15 cellular contexts compared by ENCODE assay signal in the genomic region with DNA sequence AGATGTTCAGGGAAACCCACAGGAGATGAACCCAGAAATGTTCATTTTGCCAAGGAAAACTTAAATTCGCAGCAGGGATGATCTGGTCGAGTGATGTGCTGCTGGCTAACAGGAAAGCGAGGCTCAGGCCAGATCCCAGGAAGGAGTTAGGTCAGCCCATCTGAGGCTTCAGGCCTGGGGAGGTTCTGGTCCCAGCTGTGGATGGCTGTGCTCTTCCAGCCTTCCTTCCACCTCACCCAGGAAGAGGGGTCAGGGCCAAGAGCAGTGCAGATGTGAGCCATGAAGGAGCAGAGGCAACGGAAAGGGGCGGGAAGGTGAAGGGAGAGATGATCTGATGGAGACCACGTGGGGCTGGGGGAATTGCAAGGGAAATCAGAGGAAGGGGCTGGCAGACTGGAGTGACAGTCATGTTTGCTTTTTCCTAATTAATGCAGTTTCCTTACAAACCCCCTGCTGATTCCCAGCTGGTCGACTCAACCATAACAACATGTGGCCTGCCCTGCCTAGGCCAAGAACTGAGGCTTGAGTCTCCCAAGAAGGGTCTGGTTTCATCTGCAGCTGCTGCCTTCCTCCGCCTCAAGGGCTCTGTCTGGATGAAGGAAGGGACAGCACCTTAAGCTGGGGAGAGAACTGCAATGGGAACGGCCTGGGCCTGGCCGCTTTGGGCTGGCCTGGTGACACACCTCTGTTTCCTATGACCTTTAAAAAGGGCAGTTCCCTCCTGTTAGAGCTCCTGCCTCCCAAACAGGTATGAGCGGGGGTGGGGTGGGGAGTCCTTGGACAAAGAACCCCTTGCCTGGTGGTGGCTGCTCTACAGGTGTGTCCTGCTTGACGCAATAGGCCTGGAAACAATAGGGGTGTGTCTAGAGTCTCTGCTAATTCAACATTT. TPM values are rescaled to one million over a fixed set of nuclear protein-coding genes. Genes with fewer than 3 reads are reported as not detected.
A peak's percentile ranks its signal among the peaks of the same experiment; 100 is the strongest.
DNase-seq lines count a peak whose midpoint lies in the region; ATAC-seq, FAIRE-seq and TF ChIP-seq lines count a peak whose summit lies in the region.
"Had no signal": no experiment of that assay in that cellular context is flagged by ENCODE, and none has a peak within 500 bp of the region (broad histone marks: within the 10 kb centered on the region; RNA-seq: fewer than 3 reads in every experiment).

No MANE protein-coding gene starts in this region.

- H4K20me1 ChIP-seq in HepG2 (ENCODE audit: insufficient read depth, low read length), result no peaks in the 10 kb centered on the region

- in situ Hi-C loops in HepG2 (cut with HindIII; ENCODE audit: extremely low pct_ligation_motif_present, low pct_unique_long_range_greater_than_20kb), result no loop called here

- no peak for TF ChIP-seq RAD21 in HepG2 (CRISPR knock-in tag; IDR thresholded peaks at IDR 0.05)

- DNase-seq in NCI-H2196 (lab: John Stamatoyannopoulos, UW; ENCODE audit: unreplicated experiment) (peak; percentile 19), NCI-H2196 treated with DMSO at 0.1 percent for 48 hours (lab: John Stamatoyannopoulos, UW; ENCODE audit: unreplicated experiment) (no peak), SJCRH30 (peak; percentile 84 to 91), HepG2 (ENCODE audit: low spot score) (no peak), type B pancreatic cell (ENCODE audit: extremely low spot score, unreplicated experiment) (no peak)
- DNase-seq in activated CD4-positive, alpha-beta T cell treated with anti-CD3 and anti-CD28 coated beads for 4 hours, result no peak
- DNase-seq: ACHN; activated naive CD8-positive, alpha-beta T cell treated with anti-CD3 and anti-CD28 coated beads, Interleukin-2, amount 10 ng/mL, durations not matched to agents 7 days and 5 days; effector CD8-positive, alpha-beta T cell; NCI-H1436 had no signal

- CTCF ChIA-PET in HepG2 (lab: Yijun Ruan, JAX; ENCODE audit: low intra/inter-chr PET ratio, low total read pairs), result no interaction called here

- H3K27me3 Mint-ChIP-seq in type B pancreatic cell, result no peaks in the 10 kb centered on the region

- intact Hi-C loops in HepG2 (cut with micrococcal nuclease; ENCODE audit: unreplicated experiment), result no loop called here

- H3K4me3 Mint-ChIP-seq in type B pancreatic cell, result peak overlapping the region; percentile 20
- H3K4me3 Mint-ChIP-seq: activated naive CD8-positive, alpha-beta T cell treated with anti-CD3 and anti-CD28 coated beads, Interleukin-2, amount 10 ng/mL, durations not matched to agents 7 days and 5 days had no signal

- H3K27ac ChIP-seq in SJCRH30 (peak overlapping the region; percentile 60), HepG2 (ENCODE audit: extremely low read length, insufficient read depth, low read length) (no peak overlapping the region)
- H3K27ac ChIP-seq: SK-N-MC had no signal

- TF ChIP-seq CTCF in HepG2 (CRISPR knock-in tag; IDR thresholded peaks at IDR 0.05) (no peak), type B pancreatic cell (conservative IDR thresholded peaks at IDR 0.05) (no peak)

- H3K27me3 ChIP-seq in SJCRH30 (no peaks in the 10 kb centered on the region), HepG2 (ENCODE audit: control insufficient read depth in 1 of 2, insufficient read depth in 2 of 2, low read length in 2 of 2) (peaks cover 3 to 15% of the 10 kb centered on the region in 2 experiments; a peak in 2 of 5 replicates)

- TF ChIP-seq EP300 in HepG2 (IDR thresholded peaks at IDR 0.05; ENCODE audit: low read depth in 2 of 2, low read length in 2 of 2) (0 out of 4 replicates have a peak, but pooled peaks of 1 of the 2 experiments have one; percentile 23), HepG2 (CRISPR knock-in tag; IDR thresholded peaks at IDR 0.05; ENCODE audit: borderline replicate concordance) (no peak)

- no peaks in the 10 kb centered on the region for H3K9me3 ChIP-seq in SJCRH30 (replicated peaks)
- no peaks in the 10 kb centered on the region for H3K9me3 ChIP-seq in HepG2 (ENCODE audit: low read length)

- ATAC-seq in HepG2, result peak; percentile 28
- no peak for ATAC-seq in HG03025 (IDR thresholded peaks at IDR 0.05; ENCODE audit: low FRiP score, unreplicated experiment)
- ATAC-seq in GM19395 (IDR thresholded peaks at IDR 0.05; ENCODE audit: unreplicated experiment), result no peak

- POLR2A ChIA-PET in HepG2 (lab: Yijun Ruan, JAX), result interaction anchor here (1.2 kb wide), 1 partner anchor 23 kb away, joined by 3 read pairs; no protein-coding TSS in a partner anchor

- no peak for FAIRE-seq in HepG2 (lab: Jason Lieb, UNC)
- FAIRE-seq: G401.6, H54 had no signal

- peaks cover 49% of the 10 kb centered on the region for H3K4me1 ChIP-seq in SJCRH30
- peaks cover 40% of the 10 kb centered on the region for H3K4me1 ChIP-seq in HepG2 (ENCODE audit: insufficient read depth, low read length)

- no TSS peak for BruUV-seq in HepG2 (replicated peaks; lab: Mats Ljungman, UMichigan)

- no peak for TF ChIP-seq POLR2A in HepG2 (IDR thresholded peaks at IDR 0.05; ENCODE audit: insufficient read depth in 1 of 2, low read depth in 2 of 2, low read length in 2 of 2)

- peak overlapping the region; percentile 64 for H3K4me2 ChIP-seq in HepG2 (ENCODE audit: low read depth, low read length)

- peak overlapping the region; percentile 55 for H2AFZ ChIP-seq in HepG2 (ENCODE audit: low read length)

- no peaks in the 10 kb centered on the region for H3K9me3 Mint-ChIP-seq in type B pancreatic cell
- H3K9me3 Mint-ChIP-seq: activated naive CD8-positive, alpha-beta T cell treated with anti-CD3 and anti-CD28 coated beads, Interleukin-2, amount 10 ng/mL, durations not matched to agents 7 days and 5 days had no signal

- H3K36me3 Mint-ChIP-seq in type B pancreatic cell, result no peaks in the 10 kb centered on the region
- H3K36me3 Mint-ChIP-seq: activated naive CD8-positive, alpha-beta T cell treated with anti-CD3 and anti-CD28 coated beads, Interleukin-2, amount 10 ng/mL, durations not matched to agents 7 days and 5 days had no signal

- H3K4me1 Mint-ChIP-seq in type B pancreatic cell (ENCODE audit: unreplicated experiment), result peaks cover 42% of the 10 kb centered on the region
- H3K4me1 Mint-ChIP-seq: activated naive CD8-positive, alpha-beta T cell treated with anti-CD3 and anti-CD28 coated beads, Interleukin-2, amount 10 ng/mL, durations not matched to agents 7 days and 5 days had no signal

- H3K36me3 ChIP-seq in SJCRH30, result no peaks in the 10 kb centered on the region
- H3K36me3 ChIP-seq in HepG2 (replicated peaks in 1 of 2; ENCODE audit: control insufficient read depth in 1 of 2, insufficient read depth in 2 of 2, low read length in 2 of 2), result no peaks in the 10 kb centered on the region

- 23% methylated on average over 12 of the region's 12 CpGs for WGBS in HepG2 (ENCODE audit: low lambda C conversion rate)

- no peaks in the 10 kb centered on the region for H3K79me2 ChIP-seq in HepG2 (ENCODE audit: insufficient read depth, low read length)

- no peak overlapping the region for H3K4me3 ChIP-seq in SJCRH30
- H3K4me3 ChIP-seq in HepG2 (replicated peaks in 1 of 3; ENCODE audit: insufficient read depth in 1 of 3, low read depth in 2 of 3, low read length in 3 of 3), result peak overlapping the region in 1 of 3 experiments; percentile 25; a peak in 1 of 6 replicates
- H3K4me3 ChIP-seq: SK-N-MC had no signal

- no peak overlapping the region for H3K9ac ChIP-seq in HepG2 (ENCODE audit: insufficient read depth, low read depth, low read length)

- H3K27ac Mint-ChIP-seq in type B pancreatic cell, result peak overlapping the region; percentile 55
- H3K27ac Mint-ChIP-seq: activated naive CD8-positive, alpha-beta T cell treated with anti-CD3 and anti-CD28 coated beads, Interleukin-2, amount 10 ng/mL, durations not matched to agents 7 days and 5 days had no signal

RNA-seq across cellular contexts. Expression of a gene that starts 7.7 kb away (rescaled TPM):
- total RNA-seq in SJCRH30 (2014; rRNA removed; shearing (Covaris generic)), result 51.6 and 54.7 TPM in 2 replicates
- total RNA-seq in HepG2 (2016; rRNA removed; fragmentation: Illumina TruSeq; extraction: Trizol) (89.1 and 100 TPM in 2 replicates), type B pancreatic cell (ENCODE audit: low replicate concordance) (43.7 and 49.1 TPM in 2 replicates)
- total RNA-seq in HepG2 (2016; cell fraction: cytosol; rRNA removed; fragmentation: Illumina TruSeq; extraction: Trizol; ENCODE audit: low read depth), result 51.0 and 53.1 TPM in 2 replicates
- 92.0 and 115 TPM in 2 replicates for total RNA-seq in HepG2 (2016; cell fraction: insoluble cytoplasmic fraction; rRNA removed; fragmentation: Illumina TruSeq; extraction: Trizol)
- total RNA-seq in HepG2 (2016; cell fraction: membrane; rRNA removed; fragmentation: Illumina TruSeq; extraction: Trizol), result 52.2 and 52.5 TPM in 2 replicates
- 44.5 and 50.5 TPM in 2 replicates for total RNA-seq in HepG2 (2016; cell fraction: nucleus; rRNA removed; fragmentation: Illumina TruSeq; extraction: Trizol)
- polyA plus RNA-seq in HepG2 (2011; rRNA removed), result 87.8 and 102 TPM in 2 replicates
- 108 and 150 TPM in 2 replicates for polyA plus RNA-seq in HepG2 (2011; cell fraction: cytosol; rRNA removed)
- polyA plus RNA-seq in HepG2 (2011; cell fraction: nucleus; rRNA removed), result 43.7 and 43.9 TPM in 2 replicates
- 56.6 and 66.1 TPM in 2 replicates for polyA plus RNA-seq in HepG2 (2012)
- 59.0 and 63.6 TPM in 2 replicates for polyA plus RNA-seq in HepG2 (2016; cell fraction: cytosol; fragmentation: Illumina TruSeq; extraction: Trizol; ENCODE audit: low read depth)
- polyA plus RNA-seq in HepG2 (2016; cell fraction: insoluble cytoplasmic fraction; fragmentation: Illumina TruSeq; extraction: Trizol; ENCODE audit: low read depth), result 121 and 138 TPM in 2 replicates
- 49.5 and 50.7 TPM in 2 replicates for polyA plus RNA-seq in HepG2 (2016; cell fraction: membrane; fragmentation: Illumina TruSeq; extraction: Trizol; ENCODE audit: low read depth)
- polyA plus RNA-seq in HepG2 (2016; cell fraction: nucleus; fragmentation: Illumina TruSeq; extraction: Trizol; ENCODE audit: insufficient read depth, low read depth), result 49.3 and 56.1 TPM in 2 replicates
- 146 and 147 TPM in 2 replicates for polyA minus RNA-seq in HepG2 (2011; rRNA and poly(A)+ RNA removed; ENCODE audit: low replicate concordance)
- 32.4 and 35.6 TPM in 2 replicates for polyA minus RNA-seq in HepG2 (2011; cell fraction: cytosol; rRNA and poly(A)+ RNA removed)
- polyA minus RNA-seq in HepG2 (2011; cell fraction: nucleus; rRNA and poly(A)+ RNA removed), result 65.1 and 66.4 TPM in 2 replicates

RNA-seq across cellular contexts. Expression of a gene that starts 50.5 kb away (rescaled TPM):
- total RNA-seq in SJCRH30 (2014; rRNA removed; shearing (Covaris generic)), result not detected in 2 replicates
- total RNA-seq in HepG2 (2016; rRNA removed; fragmentation: Illumina TruSeq; extraction: Trizol) (0.04 TPM in 1 of 2 replicates, not detected in the other), type B pancreatic cell (ENCODE audit: low replicate concordance) (0.14 and 0.53 TPM in 2 replicates)
- total RNA-seq in HepG2 (2016; cell fraction: cytosol; rRNA removed; fragmentation: Illumina TruSeq; extraction: Trizol; ENCODE audit: low read depth), result not detected in 2 replicates
- total RNA-seq in HepG2 (2016; cell fraction: insoluble cytoplasmic fraction; rRNA removed; fragmentation: Illumina TruSeq; extraction: Trizol), result not detected in 2 replicates
- not detected in 2 replicates for total RNA-seq in HepG2 (2016; cell fraction: membrane; rRNA removed; fragmentation: Illumina TruSeq; extraction: Trizol)
- not detected in 2 replicates for total RNA-seq in HepG2 (2016; cell fraction: nucleus; rRNA removed; fragmentation: Illumina TruSeq; extraction: Trizol)
- polyA plus RNA-seq in HepG2 (2011; rRNA removed), result not detected in 2 replicates
- polyA plus RNA-seq in HepG2 (2011; cell fraction: cytosol; rRNA removed), result not detected in 2 replicates
- 0.10 TPM in 1 of 2 replicates, not detected in the other for polyA plus RNA-seq in HepG2 (2011; cell fraction: nucleus; rRNA removed)
- 0.15 and 0.40 TPM in 2 replicates for polyA plus RNA-seq in HepG2 (2012)
- not detected in 2 replicates for polyA plus RNA-seq in HepG2 (2016; cell fraction: cytosol; fragmentation: Illumina TruSeq; extraction: Trizol; ENCODE audit: low read depth)
- not detected in 2 replicates for polyA plus RNA-seq in HepG2 (2016; cell fraction: insoluble cytoplasmic fraction; fragmentation: Illumina TruSeq; extraction: Trizol; ENCODE audit: low read depth)
- not detected in 2 replicates for polyA plus RNA-seq in HepG2 (2016; cell fraction: membrane; fragmentation: Illumina TruSeq; extraction: Trizol; ENCODE audit: low read depth)
- polyA plus RNA-seq in HepG2 (2016; cell fraction: nucleus; fragmentation: Illumina TruSeq; extraction: Trizol; ENCODE audit: insufficient read depth, low read depth), result not detected in 2 replicates
- polyA minus RNA-seq in HepG2 (2011; rRNA and poly(A)+ RNA removed; ENCODE audit: low replicate concordance), result not detected in 2 replicates
- polyA minus RNA-seq in HepG2 (2011; cell fraction: cytosol; rRNA and poly(A)+ RNA removed), result not detected in 2 replicates
- not detected in 2 replicates for polyA minus RNA-seq in HepG2 (2011; cell fraction: nucleus; rRNA and poly(A)+ RNA removed)
- total RNA-seq: activated naive CD8-positive, alpha-beta T cell treated with anti-CD3 and anti-CD28 coated beads, Interleukin-2, amount 10 ng/mL, durations not matched to agents 7 days and 5 days had no signal

RNA-seq across cellular contexts. Expression of a gene that starts 59.7 kb away (rescaled TPM):
- 28.0 and 34.4 TPM in 2 replicates for total RNA-seq in SJCRH30 (2014; rRNA removed; shearing (Covaris generic))
- total RNA-seq in HepG2 (2016; rRNA removed; fragmentation: Illumina TruSeq; extraction: Trizol), result 54.2 and 69.8 TPM in 2 replicates
- 19.9 and 20.6 TPM in 2 replicates for total RNA-seq in HepG2 (2016; cell fraction: cytosol; rRNA removed; fragmentation: Illumina TruSeq; extraction: Trizol; ENCODE audit: low read depth)
- 51.2 and 74.6 TPM in 2 replicates for total RNA-seq in HepG2 (2016; cell fraction: insoluble cytoplasmic fraction; rRNA removed; fragmentation: Illumina TruSeq; extraction: Trizol)
- 31.1 and 31.4 TPM in 2 replicates for total RNA-seq in HepG2 (2016; cell fraction: membrane; rRNA removed; fragmentation: Illumina TruSeq; extraction: Trizol)
- total RNA-seq in HepG2 (2016; cell fraction: nucleus; rRNA removed; fragmentation: Illumina TruSeq; extraction: Trizol), result 23.1 and 28.7 TPM in 2 replicates
- polyA plus RNA-seq in HepG2 (2011; rRNA removed), result 55.5 and 57.8 TPM in 2 replicates
- 66.7 and 73.3 TPM in 2 replicates for polyA plus RNA-seq in HepG2 (2011; cell fraction: cytosol; rRNA removed)
- polyA plus RNA-seq in HepG2 (2011; cell fraction: nucleus; rRNA removed), result 28.1 and 41.3 TPM in 2 replicates
- polyA plus RNA-seq in HepG2 (2012), result 25.3 and 25.7 TPM in 2 replicates
- polyA plus RNA-seq in HepG2 (2016; cell fraction: cytosol; fragmentation: Illumina TruSeq; extraction: Trizol; ENCODE audit: low read depth), result 6.9 and 7.7 TPM in 2 replicates
- polyA plus RNA-seq in HepG2 (2016; cell fraction: insoluble cytoplasmic fraction; fragmentation: Illumina TruSeq; extraction: Trizol; ENCODE audit: low read depth), result 65.0 and 72.9 TPM in 2 replicates
- 10.2 and 12.3 TPM in 2 replicates for polyA plus RNA-seq in HepG2 (2016; cell fraction: membrane; fragmentation: Illumina TruSeq; extraction: Trizol; ENCODE audit: low read depth)
- polyA plus RNA-seq in HepG2 (2016; cell fraction: nucleus; fragmentation: Illumina TruSeq; extraction: Trizol; ENCODE audit: insufficient read depth, low read depth), result 46.3 and 54.1 TPM in 2 replicates
- 61.4 and 71.9 TPM in 2 replicates for polyA minus RNA-seq in HepG2 (2011; rRNA and poly(A)+ RNA removed; ENCODE audit: low replicate concordance)
- 21.1 and 25.8 TPM in 2 replicates for polyA minus RNA-seq in HepG2 (2011; cell fraction: cytosol; rRNA and poly(A)+ RNA removed)
- 13.6 and 19.1 TPM in 2 replicates for polyA minus RNA-seq in HepG2 (2011; cell fraction: nucleus; rRNA and poly(A)+ RNA removed)
- 33.3 and 40.0 TPM in 2 replicates for total RNA-seq in type B pancreatic cell (ENCODE audit: low replicate concordance)

Comparison
In these comparisons a context has a peak if more than half of its experiments do, and no peak if none do; other contexts are left out.
1. DNase-seq: peak in NCI-H2196 (single experiment) and SJCRH30 (2 of 2); none in NCI-H2196 treated with DMSO at 0.1 percent for 48 hours (single experiment), HepG2 (single experiment), type B pancreatic cell (single experiment) and activated CD4-positive, alpha-beta T cell treated with anti-CD3 and anti-CD28 coated beads for 4 hours (0 of 2).